In the genomic region with DNA sequence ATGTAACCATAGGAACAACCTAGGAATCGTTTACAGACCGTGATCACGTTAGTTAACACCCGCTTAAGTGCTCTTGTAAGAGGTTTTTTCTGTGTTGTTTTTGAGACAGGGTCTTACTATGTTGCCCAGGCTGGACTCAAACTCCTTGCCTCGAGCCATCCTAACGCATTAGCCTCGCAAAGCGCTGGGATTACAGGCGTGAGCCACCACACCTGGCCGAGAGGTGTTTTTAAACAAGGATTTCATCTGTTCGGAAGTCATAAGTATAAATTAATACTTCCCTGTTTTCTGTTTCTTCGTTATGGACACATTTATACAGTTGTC, we compare ENCODE assay signal across 7 cellular contexts. TPM values are rescaled to one million over a fixed set of nuclear protein-coding genes. Genes with fewer than 3 reads are reported as not detected.
DNase-seq lines count a peak whose midpoint lies in the region; ATAC-seq, FAIRE-seq and TF ChIP-seq lines count a peak whose summit lies in the region.

No MANE protein-coding gene starts in this region.

- H3K9me3 ChIP-seq in HCT116 (ENCODE audit: control insufficient read depth in 1 of 2, insufficient read depth in 1 of 2, low read depth in 1 of 2, low read length in 2 of 2) (no peaks in the 10 kb centered on the region), SU-DHL-6 (ENCODE audit: insufficient read depth, low read length) (no peaks in the 10 kb centered on the region), small intestine (ENCODE audit: control insufficient read depth, low read depth) (no peaks in the 10 kb centered on the region)

- POLR2A ChIA-PET in HCT116 (lab: Charles Lee) = no interaction called here

- no peak for TF ChIP-seq RAD21 in HCT116 (IDR thresholded peaks at IDR 0.05; ENCODE audit: low read depth)

- H3K27me3 ChIP-seq in HCT116 (ENCODE audit: insufficient read depth, low read length) (no peaks in the 10 kb centered on the region), SU-DHL-6 (ENCODE audit: low read length) (no peaks in the 10 kb centered on the region), foreskin keratinocyte (no peaks in the 10 kb centered on the region), small intestine (ENCODE audit: control insufficient read depth in 2 of 2, insufficient read depth in 2 of 2, low read length in 2 of 2) (peaks cover 0 to 4% of the 10 kb centered on the region in 2 donors)

- ATAC-seq in HCT116 (no peak; the same call in 1 of the 2 replicates), foreskin keratinocyte (peak; percentile 9), HG03571 (IDR thresholded peaks at IDR 0.05; ENCODE audit: unreplicated experiment) (no peak)

- BruUV-seq in HCT116 (replicated peaks; lab: Mats Ljungman, UMichigan) = no TSS peak

- CTCF ChIA-PET in HCT116 (lab: Charles Lee) = interaction anchor here (2.6 kb wide), 1 partner anchor 14 kb away, joined by 23 read pairs; no protein-coding TSS in a partner anchor

- H3K9me2 ChIP-seq in HCT116 (ENCODE audit: insufficient read depth) (no peaks in the 10 kb centered on the region), SU-DHL-6 (replicated peaks; ENCODE audit: insufficient read depth, low read length) (no peaks in the 10 kb centered on the region)

- FAIRE-seq in small intestine (lab: Jason Lieb, UNC) = no peak

- intact Hi-C loops in HCT116 (cut with micrococcal nuclease) = loop anchor here (10.0 kb wide), 1 partner anchor 371 kb away; a partner anchor contains a TSS

- whole genome bisulfite sequencing in small intestine, 3 donors = 1 to 8% (median 2%) methylated on average over 12 of the region's 12 CpGs

- peaks cover 61% of the 10 kb centered on the region for H3K79me2 ChIP-seq in HCT116 (ENCODE audit: insufficient read depth, low read length)
- H3K79me2 ChIP-seq in SU-DHL-6 (ENCODE audit: insufficient read depth, low read length) = peaks cover 40% of the 10 kb centered on the region

- no peak for DNase-seq in HCT116 (ENCODE audit: low read depth, low spot score)
- DNase-seq in foreskin keratinocyte = no peak
- DNase-seq in small intestine = no peak
- no peak for DNase-seq in AG08395 (ENCODE audit: low spot score)
- DNase-seq in NCI-H2107 (lab: John Stamatoyannopoulos, UW) = no peak

- H4K20me1 ChIP-seq in HCT116 (ENCODE audit: insufficient read depth) = no peaks in the 10 kb centered on the region; the same call in 1 of the 2 replicates
- H4K20me1 ChIP-seq in SU-DHL-6 (ENCODE audit: low read depth, low read length) = no peaks in the 10 kb centered on the region

- H3K9ac ChIP-seq in HCT116 (ENCODE audit: low read length) = peak overlapping the region; percentile 97
- H3K9ac ChIP-seq in SU-DHL-6 (ENCODE audit: low read length) = peak overlapping the region; percentile 70

- H2AFZ ChIP-seq in HCT116 (ENCODE audit: low read depth, low read length, poor library complexity, severe bottlenecking) (no peak overlapping the region), SU-DHL-6 (ENCODE audit: low read depth, low read length, severe bottlenecking) (peak overlapping the region; percentile 52)

- H3K4me1 ChIP-seq in HCT116 (ENCODE audit: control insufficient read depth in 1 of 2, insufficient read depth in 2 of 2, low read length in 2 of 2) (peaks cover 2 to 20% of the 10 kb centered on the region in 2 experiments; a peak in 3 of 4 replicates), foreskin keratinocyte (no peaks in the 10 kb centered on the region), small intestine (ENCODE audit: control insufficient read depth in 2 of 2, insufficient read depth in 1 of 2, low read depth in 1 of 2, low read length in 1 of 2) (peaks cover 0 to 3% of the 10 kb centered on the region in 2 donors)

- RAD21 ChIA-PET in HCT116 (lab: Charles Lee; ENCODE audit: low non-redundant PET in 1 of 2, low total read pairs in 2 of 2, uncharacterized antibody in 2 of 2, unreplicated experiment in 2 of 2) = no interaction called here

- TF ChIP-seq POLR2A in HCT116 (IDR thresholded peaks at IDR 0.05; ENCODE audit: borderline replicate concordance, extremely low read depth, insufficient read depth, insufficient read length) = no peak

- TF ChIP-seq CTCF in HCT116 (IDR thresholded peaks at IDR 0.05 in 2 of 3, conservative IDR thresholded peaks at IDR 0.05 in 1 of 3; ENCODE audit: borderline replicate concordance in 1 of 3, insufficient read depth in 1 of 3, low read depth in 2 of 3, low read length in 2 of 3) (no peak), SU-DHL-6 (IDR thresholded peaks at IDR 0.05; ENCODE audit: insufficient read depth, low read length, poor library complexity, severe bottlenecking) (no peak), foreskin keratinocyte (conservative IDR thresholded peaks at IDR 0.05) (no peak)

- H3F3A ChIP-seq in SU-DHL-6 (ENCODE audit: insufficient read depth) = peaks cover 6% of the 10 kb centered on the region

- H3K36me3 ChIP-seq in HCT116 (ENCODE audit: control insufficient read depth in 1 of 2, insufficient read depth in 2 of 2, low read length in 2 of 2) (peaks cover 17 to 19% of the 10 kb centered on the region in 2 experiments), SU-DHL-6 (ENCODE audit: low read length) (peaks cover 6% of the 10 kb centered on the region; the same call in 1 of the 2 replicates), small intestine (ENCODE audit: control insufficient read depth in 2 of 2, insufficient read depth in 2 of 2, low read length in 2 of 2) (peaks cover under 1 to 5% of the 10 kb centered on the region in 2 donors)

- H3K4me3 ChIP-seq in HCT116 (replicated peaks in 1 of 2; ENCODE audit: low read depth in 1 of 2, low read length in 2 of 2) (peak overlapping the region; percentile 75 to 90), SU-DHL-6 (ENCODE audit: insufficient read depth, low read length, poor library complexity, severe bottlenecking) (peak overlapping the region; percentile 71), small intestine (ENCODE audit: low read depth in 1 of 2, low read length in 2 of 2) (peak overlapping the region; percentile 90 to 96)

- peak overlapping the region; percentile 67 for H3K27ac ChIP-seq in HCT116 (ENCODE audit: low read depth, low read length)
- no peak overlapping the region for H3K27ac ChIP-seq in SU-DHL-6 (ENCODE audit: low read depth, low read length)
- peak overlapping the region; percentile 3 for H3K27ac ChIP-seq in foreskin keratinocyte
- H3K27ac ChIP-seq in small intestine (ENCODE audit: low read depth in 1 of 2, low read length in 1 of 2) = peak overlapping the region; percentile 39 to 49

- H3K4me2 ChIP-seq in HCT116 (ENCODE audit: low read length) (peak overlapping the region; percentile 71), SU-DHL-6 (ENCODE audit: low read depth, low read length, poor library complexity, severe bottlenecking) (peak overlapping the region; percentile 86)

TF ChIP-seq in HCT116, 20 proteins besides CTCF, POLR2A, EP300 and RAD21:
- TF ChIP-seq, protein P1, sequence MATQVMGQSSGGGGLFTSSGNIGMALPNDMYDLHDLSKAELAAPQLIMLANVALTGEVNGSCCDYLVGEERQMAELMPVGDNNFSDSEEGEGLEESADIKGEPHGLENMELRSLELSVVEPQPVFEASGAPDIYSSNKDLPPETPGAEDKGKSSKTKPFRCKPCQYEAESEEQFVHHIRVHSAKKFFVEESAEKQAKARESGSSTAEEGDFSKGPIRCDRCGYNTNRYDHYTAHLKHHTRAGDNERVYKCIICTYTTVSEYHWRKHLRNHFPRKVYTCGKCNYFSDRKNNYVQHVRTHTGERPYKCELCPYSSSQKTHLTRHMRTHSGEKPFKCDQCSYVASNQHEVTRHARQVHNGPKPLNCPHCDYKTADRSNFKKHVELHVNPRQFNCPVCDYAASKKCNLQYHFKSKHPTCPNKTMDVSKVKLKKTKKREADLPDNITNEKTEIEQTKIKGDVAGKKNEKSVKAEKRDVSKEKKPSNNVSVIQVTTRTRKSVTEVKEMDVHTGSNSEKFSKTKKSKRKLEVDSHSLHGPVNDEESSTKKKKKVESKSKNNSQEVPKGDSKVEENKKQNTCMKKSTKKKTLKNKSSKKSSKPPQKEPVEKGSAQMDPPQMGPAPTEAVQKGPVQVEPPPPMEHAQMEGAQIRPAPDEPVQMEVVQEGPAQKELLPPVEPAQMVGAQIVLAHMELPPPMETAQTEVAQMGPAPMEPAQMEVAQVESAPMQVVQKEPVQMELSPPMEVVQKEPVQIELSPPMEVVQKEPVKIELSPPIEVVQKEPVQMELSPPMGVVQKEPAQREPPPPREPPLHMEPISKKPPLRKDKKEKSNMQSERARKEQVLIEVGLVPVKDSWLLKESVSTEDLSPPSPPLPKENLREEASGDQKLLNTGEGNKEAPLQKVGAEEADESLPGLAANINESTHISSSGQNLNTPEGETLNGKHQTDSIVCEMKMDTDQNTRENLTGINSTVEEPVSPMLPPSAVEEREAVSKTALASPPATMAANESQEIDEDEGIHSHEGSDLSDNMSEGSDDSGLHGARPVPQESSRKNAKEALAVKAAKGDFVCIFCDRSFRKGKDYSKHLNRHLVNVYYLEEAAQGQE (IDR thresholded peaks at IDR 0.05; ENCODE audit: low read depth) = no peak
- no peak for TF ChIP-seq EZH2phosphoT487 (IDR thresholded peaks at IDR 0.05; ENCODE audit: borderline replicate concordance)
- TF ChIP-seq EGR1 (IDR thresholded peaks at IDR 0.05; ENCODE audit: low read depth) = no peak
- TF ChIP-seq TCF7L2 (IDR thresholded peaks at IDR 0.05; ENCODE audit: borderline replicate concordance, extremely low read depth, insufficient read depth, insufficient read length) = no peak

RNA-seq across cellular contexts. Expression of a gene that starts 0.7 kb away (rescaled TPM):
- total RNA-seq in HCT116 (2021; ENCODE audit: unreplicated experiment) (39.9 TPM), foreskin keratinocyte (22.7 and 30.3 TPM in 2 replicates)
- polyA plus RNA-seq in HCT116 (2012) = 17.0 and 19.9 TPM in 2 replicates
- polyA plus RNA-seq in foreskin keratinocyte (11.1 and 17.1 TPM in 2 replicates), small intestine (10 to 100 TPM in 2 of 3 donors, 1 to 10 TPM in 1; 7.0 to 18.2 (median 12.3) TPM)

RNA-seq across cellular contexts. Expression of a gene that starts 45.6 kb away (rescaled TPM):
- total RNA-seq in HCT116 (2021; ENCODE audit: unreplicated experiment) (0.17 TPM), foreskin keratinocyte (0.34 and 0.63 TPM in 2 replicates)
- polyA plus RNA-seq in HCT116 (2012) = 0.02 and 0.03 TPM in 2 replicates
- polyA plus RNA-seq in foreskin keratinocyte (0.18 and 0.23 TPM in 2 replicates), small intestine (under 1 TPM in 1 of 3 donors, not detected in 2; 0.49 TPM)
